In the genomic region with DNA sequence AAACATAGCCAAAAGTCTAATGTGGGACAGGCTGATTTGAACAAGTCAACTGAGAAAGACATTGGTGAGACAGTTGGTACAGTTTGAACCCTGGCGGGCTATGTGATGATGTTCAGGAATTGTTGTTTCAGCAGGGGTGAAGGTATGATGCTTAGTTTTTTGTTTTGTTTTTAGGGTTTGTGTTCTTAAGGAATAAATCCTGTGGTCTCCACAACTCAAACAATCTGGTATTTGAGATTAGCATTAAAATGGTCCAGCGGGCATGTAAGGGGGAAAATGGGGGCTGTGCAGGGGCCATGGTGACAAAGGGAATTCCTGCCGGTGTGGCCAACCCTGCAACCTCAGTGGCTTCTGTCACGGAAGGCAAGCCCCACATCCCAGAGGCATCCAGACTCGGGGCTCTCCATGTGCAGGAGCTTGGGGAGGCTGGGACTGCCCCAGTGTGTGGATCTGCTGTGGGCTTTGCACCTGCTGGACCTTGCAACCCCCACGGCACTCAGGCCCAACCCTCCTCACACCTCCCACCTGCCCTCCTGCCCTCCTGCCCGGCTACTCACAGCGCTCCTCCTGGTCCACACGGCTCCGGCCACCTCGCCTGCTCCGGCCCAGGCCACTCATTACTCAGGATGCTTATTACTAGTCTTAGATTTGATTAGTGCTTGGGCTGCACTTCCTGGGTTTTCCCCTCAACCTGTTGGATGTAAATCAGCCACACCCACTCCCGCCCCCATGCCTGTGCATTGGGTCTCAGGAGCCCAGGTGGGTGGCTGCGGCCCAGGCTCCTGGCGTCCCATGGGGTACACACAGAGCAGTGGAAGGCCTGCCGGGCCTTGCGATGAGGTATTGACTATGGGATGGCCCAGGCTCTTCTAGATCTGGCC, we compare ENCODE assay signal across 11 cellular contexts.
DNase-seq lines count a peak whose midpoint lies in the region; ATAC-seq lines count a peak whose summit lies in the region.
"Had no signal": no experiment of that assay in that cellular context is flagged by ENCODE, and none has a peak within 500 bp of the region (broad histone marks: within the 10 kb centered on the region; RNA-seq: fewer than 3 reads in every experiment).

A gene (minus strand): TSS at position 661 of the 881 bp plus-strand sequence. CDS start 43 bp downstream, at position 618.

- H3K9me3 ChIP-seq in mucosa of rectum (ENCODE audit: control insufficient read depth in 2 of 2, low read length in 2 of 2), result no peaks in the 10 kb centered on the region

- DNase-seq in NCI-H1694 (lab: John Stamatoyannopoulos, UW) (no peak), NCI-H187 (lab: John Stamatoyannopoulos, UW) (no peak), Ammon's horn (ENCODE audit: low spot score) (no peak), NCI-H2107 (lab: John Stamatoyannopoulos, UW) (no peak)
- DNase-seq: activated naive CD8-positive, alpha-beta T cell treated with anti-CD3 and anti-CD28 coated beads, Interleukin-2, amount 50 U/mL, for 24 hours; left ventricle myocardium superior; T-helper 2 cell had no signal

- H3K36me3 ChIP-seq in mucosa of rectum (ENCODE audit: control insufficient read depth in 2 of 2, insufficient read depth in 2 of 2, low read length in 2 of 2), result no peaks in the 10 kb centered on the region

- H3K27ac ChIP-seq in mucosa of rectum (ENCODE audit: low read depth in 2 of 2, low read length in 2 of 2), result peak within 1 kb of the TSS; percentile 22 to 65

- H3K4me3 ChIP-seq in mucosa of rectum (ENCODE audit: low read length in 2 of 2), result peak within 1 kb of the TSS in 1 of 2 donors; percentile 56

- peak within 1 kb of the TSS in 1 of 2 donors; percentile 24 for H3K9ac ChIP-seq in mucosa of rectum (ENCODE audit: low read depth in 1 of 2, low read length in 2 of 2)

- ATAC-seq in GM18502 (IDR thresholded peaks at IDR 0.05; ENCODE audit: poor library complexity, unreplicated experiment), result peak; percentile 41
- peak; percentile 26 for ATAC-seq in GM21515 (IDR thresholded peaks at IDR 0.05; ENCODE audit: unreplicated experiment)
- peak; percentile 35 for ATAC-seq in HG03432 (IDR thresholded peaks at IDR 0.05; ENCODE audit: unreplicated experiment)
- ATAC-seq: activated naive CD8-positive, alpha-beta T cell treated with anti-CD3 and anti-CD28 coated beads, Interleukin-2, amount 50 U/mL, for 24 hours; left ventricle myocardium superior had no signal

- H3K4me1 ChIP-seq in mucosa of rectum (ENCODE audit: control insufficient read depth in 2 of 2, insufficient read depth in 2 of 2, low read length in 2 of 2), result peaks cover 6 to 8% of the 10 kb centered on the region in 2 donors

- H3K27me3 ChIP-seq in mucosa of rectum (ENCODE audit: control insufficient read depth in 2 of 2, insufficient read depth in 2 of 2, low read length in 2 of 2), result no peaks in the 10 kb centered on the region
